Comparison of ENCODE assay signal across 8 cellular contexts in the genomic region with DNA sequence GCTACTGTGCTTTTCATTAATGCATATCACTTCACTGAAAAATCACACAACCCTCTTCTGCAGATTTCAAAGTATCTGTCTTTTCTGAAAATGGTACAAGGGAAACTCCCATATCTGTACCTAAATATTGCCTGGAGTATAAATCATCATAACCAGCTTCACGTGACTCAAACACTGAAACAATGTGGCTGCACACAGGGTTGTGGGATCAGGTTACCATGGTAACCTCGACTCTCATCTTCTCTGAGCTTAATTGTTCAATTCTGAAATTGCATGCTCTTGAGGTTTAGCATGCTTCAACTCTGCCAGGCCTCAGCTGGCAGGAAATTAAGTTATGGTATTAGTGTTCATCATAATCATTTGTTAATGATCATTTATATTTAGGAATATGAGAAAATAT.
A peak's percentile ranks its signal among the peaks of the same experiment; 100 is the strongest.
DNase-seq lines count a peak whose midpoint lies in the region; ATAC-seq and TF ChIP-seq lines count a peak whose summit lies in the region.

No MANE protein-coding gene starts in this region.

- peak; percentile 30 to 78 (median 60) for DNase-seq in CD4-positive, CD25-positive, alpha-beta regulatory T cell
- DNase-seq in activated T-helper 2 cell treated with anti-CD3 and anti-CD28 coated beads, Interferon-gamma antibody, Interleukin-2, Interleukin-4, amounts not matched to agents 10 μg/mL and 5 μg/mL and 100 μg/mL, durations not matched to agents 14 hours and 24 hours and 36 hours (ENCODE audit: low spot score), result peak; percentile 39
- DNase-seq in brain microvascular endothelial cell (no peak), nephron progenitor cell (no peak), cardiac septum (ENCODE audit: low spot score) (no peak)

- H3K9me3 ChIP-seq in CD4-positive, CD25-positive, alpha-beta regulatory T cell (ENCODE audit: control insufficient read depth in 2 of 2, low read length in 2 of 2), result no peaks in the 10 kb centered on the region

- H3K4me3 Mint-ChIP-seq in CD4-positive, CD25-positive, alpha-beta regulatory T cell, result peak overlapping the region in 1 of 4 donors; percentile 6
- H3K4me3 Mint-ChIP-seq in activated T-helper 2 cell treated with anti-CD3 and anti-CD28 coated beads, Interferon-gamma antibody, Interleukin-2, Interleukin-4, amounts not matched to agents 10 μg/mL and 5 μg/mL and 100 μg/mL, durations not matched to agents 14 hours and 24 hours and 36 hours (ENCODE audit: low read depth), result no peak overlapping the region
- H3K4me3 Mint-ChIP-seq in stimulated activated memory B cell treated with anti-CD40 and anti-IgM and Interleukin-4, amounts not matched to agents 10 μg/mL and 1 μg/mL and 100 μg/mL, for 72 hours, result no peak overlapping the region
- H3K4me3 Mint-ChIP-seq in nephron progenitor cell, result no peak overlapping the region

- TF ChIP-seq CTCF in brain microvascular endothelial cell (IDR thresholded peaks at IDR 0.05; ENCODE audit: low read depth, low read length, missing control alignments), result no peak
- TF ChIP-seq CTCF in nephron progenitor cell (IDR thresholded peaks at IDR 0.05), result no peak

- H3K27me3 Mint-ChIP-seq in CD4-positive, CD25-positive, alpha-beta regulatory T cell, result no peaks in the 10 kb centered on the region
- no peaks in the 10 kb centered on the region for H3K27me3 Mint-ChIP-seq in activated T-helper 2 cell treated with anti-CD3 and anti-CD28 coated beads, Interferon-gamma antibody, Interleukin-2, Interleukin-4, amounts not matched to agents 10 μg/mL and 5 μg/mL and 100 μg/mL, durations not matched to agents 14 hours and 24 hours and 36 hours (ENCODE audit: low read depth)
- no peaks in the 10 kb centered on the region for H3K27me3 Mint-ChIP-seq in stimulated activated memory B cell treated with anti-CD40 and anti-IgM and Interleukin-4, amounts not matched to agents 10 μg/mL and 1 μg/mL and 100 μg/mL, for 72 hours
- no peaks in the 10 kb centered on the region for H3K27me3 Mint-ChIP-seq in nephron progenitor cell (ENCODE audit: low read depth, poor library complexity)

- in situ Hi-C loops in brain microvascular endothelial cell (cut with HindIII; ENCODE audit: low pct_ligation_motif_present, low sequenced_read_pairs), result no loop called here

- peak overlapping the region; percentile 47 to 57 (median 50) for H3K27ac Mint-ChIP-seq in CD4-positive, CD25-positive, alpha-beta regulatory T cell
- no peak overlapping the region for H3K27ac Mint-ChIP-seq in activated T-helper 2 cell treated with anti-CD3 and anti-CD28 coated beads, Interferon-gamma antibody, Interleukin-2, Interleukin-4, amounts not matched to agents 10 μg/mL and 5 μg/mL and 100 μg/mL, durations not matched to agents 14 hours and 24 hours and 36 hours
- H3K27ac Mint-ChIP-seq in stimulated activated memory B cell treated with anti-CD40 and anti-IgM and Interleukin-4, amounts not matched to agents 10 μg/mL and 1 μg/mL and 100 μg/mL, for 72 hours, result no peak overlapping the region
- no peak overlapping the region for H3K27ac Mint-ChIP-seq in nephron progenitor cell

- H3K4me1 ChIP-seq in CD4-positive, CD25-positive, alpha-beta regulatory T cell (ENCODE audit: control insufficient read depth, insufficient read depth, low read length, poor library complexity, severe bottlenecking), result peaks cover 16% of the 10 kb centered on the region

- H3K4me1 Mint-ChIP-seq in CD4-positive, CD25-positive, alpha-beta regulatory T cell, result peaks cover 13 to 28% (median 22%) of the 10 kb centered on the region in 4 donors
- peaks cover 24% of the 10 kb centered on the region for H3K4me1 Mint-ChIP-seq in activated T-helper 2 cell treated with anti-CD3 and anti-CD28 coated beads, Interferon-gamma antibody, Interleukin-2, Interleukin-4, amounts not matched to agents 10 μg/mL and 5 μg/mL and 100 μg/mL, durations not matched to agents 14 hours and 24 hours and 36 hours (ENCODE audit: low read depth)
- H3K4me1 Mint-ChIP-seq in stimulated activated memory B cell treated with anti-CD40 and anti-IgM and Interleukin-4, amounts not matched to agents 10 μg/mL and 1 μg/mL and 100 μg/mL, for 72 hours, result peaks cover 4% of the 10 kb centered on the region
- H3K4me1 Mint-ChIP-seq in nephron progenitor cell, result peaks cover 10% of the 10 kb centered on the region

- intact Hi-C loops in activated T-helper 2 cell treated with anti-CD3 and anti-CD28 coated beads, Interferon-gamma antibody, Interleukin-2, Interleukin-4, amounts not matched to agents 10 μg/mL and 5 μg/mL and 100 μg/mL, durations not matched to agents 14 hours and 24 hours and 36 hours (cut with micrococcal nuclease), result loop anchor here (2.0 kb wide), 1 partner anchor 79 kb away; no protein-coding TSS in a partner anchor
- intact Hi-C loops in cardiac septum (cut with DNase I), result no loop called here

- H3K27ac ChIP-seq in CD4-positive, CD25-positive, alpha-beta regulatory T cell (ENCODE audit: insufficient read depth, low read length, poor library complexity, severe bottlenecking), result peak overlapping the region; percentile 52
- H3K27ac ChIP-seq in brain microvascular endothelial cell, result no peak overlapping the region

- no peaks in the 10 kb centered on the region for H3K36me3 ChIP-seq in CD4-positive, CD25-positive, alpha-beta regulatory T cell (ENCODE audit: control insufficient read depth, insufficient read depth, low read length)
- H3K36me3 ChIP-seq in brain microvascular endothelial cell (replicated peaks), result no peaks in the 10 kb centered on the region

- no peaks in the 10 kb centered on the region for H3K27me3 ChIP-seq in CD4-positive, CD25-positive, alpha-beta regulatory T cell (ENCODE audit: control insufficient read depth, insufficient read depth, low read length)
- H3K27me3 ChIP-seq in brain microvascular endothelial cell (replicated peaks), result no peaks in the 10 kb centered on the region

- no peak overlapping the region for H3K4me3 ChIP-seq in CD4-positive, CD25-positive, alpha-beta regulatory T cell (ENCODE audit: low read depth, low read length)
- H3K4me3 ChIP-seq in brain microvascular endothelial cell (ENCODE audit: low read depth, low read length), result no peak overlapping the region

- H3K36me3 Mint-ChIP-seq in CD4-positive, CD25-positive, alpha-beta regulatory T cell, result no peaks in the 10 kb centered on the region
- H3K36me3 Mint-ChIP-seq in activated T-helper 2 cell treated with anti-CD3 and anti-CD28 coated beads, Interferon-gamma antibody, Interleukin-2, Interleukin-4, amounts not matched to agents 10 μg/mL and 5 μg/mL and 100 μg/mL, durations not matched to agents 14 hours and 24 hours and 36 hours (ENCODE audit: low read depth), result no peaks in the 10 kb centered on the region
- no peaks in the 10 kb centered on the region for H3K36me3 Mint-ChIP-seq in stimulated activated memory B cell treated with anti-CD40 and anti-IgM and Interleukin-4, amounts not matched to agents 10 μg/mL and 1 μg/mL and 100 μg/mL, for 72 hours
- no peaks in the 10 kb centered on the region for H3K36me3 Mint-ChIP-seq in nephron progenitor cell (ENCODE audit: low read depth)

- H3K9me3 Mint-ChIP-seq in CD4-positive, CD25-positive, alpha-beta regulatory T cell, result peaks cover 0 to 5% (median 0%) of the 10 kb centered on the region in 7 donors
- H3K9me3 Mint-ChIP-seq in activated T-helper 2 cell treated with anti-CD3 and anti-CD28 coated beads, Interferon-gamma antibody, Interleukin-2, Interleukin-4, amounts not matched to agents 10 μg/mL and 5 μg/mL and 100 μg/mL, durations not matched to agents 14 hours and 24 hours and 36 hours, result no peaks in the 10 kb centered on the region
- H3K9me3 Mint-ChIP-seq in stimulated activated memory B cell treated with anti-CD40 and anti-IgM and Interleukin-4, amounts not matched to agents 10 μg/mL and 1 μg/mL and 100 μg/mL, for 72 hours, result no peaks in the 10 kb centered on the region
- H3K9me3 Mint-ChIP-seq in nephron progenitor cell, result no peaks in the 10 kb centered on the region

- peak; percentile 40 to 63 for ATAC-seq in CD4-positive, CD25-positive, alpha-beta regulatory T cell (ENCODE audit: low read depth in 2 of 2)
- ATAC-seq in GM19043 (IDR thresholded peaks at IDR 0.05; ENCODE audit: low read depth, unreplicated experiment), result peak; percentile 57
- ATAC-seq in HG03571 (IDR thresholded peaks at IDR 0.05; ENCODE audit: unreplicated experiment), result peak; percentile 66
- ATAC-seq in stimulated activated memory B cell treated with anti-CD40 and anti-IgM and Interleukin-4, amounts not matched to agents 10 μg/mL and 1 μg/mL and 100 μg/mL, for 72 hours, result peak; percentile 53

Comparison
In these comparisons a context has a peak if more than half of its experiments do, and no peak if none do; other contexts are left out.
1. DNase-seq: peak in CD4-positive, CD25-positive, alpha-beta regulatory T cell (3 of 3) and activated T-helper 2 cell treated with anti-CD3 and anti-CD28 coated beads, Interferon-gamma antibody, Interleukin-2, Interleukin-4, amounts not matched to agents 10 μg/mL and 5 μg/mL and 100 μg/mL, durations not matched to agents 14 hours and 24 hours and 36 hours (single experiment); none in brain microvascular endothelial cell (single experiment), nephron progenitor cell (single experiment) and cardiac septum (single experiment).
2. H3K27ac Mint-ChIP-seq: peak in CD4-positive, CD25-positive, alpha-beta regulatory T cell (3 of 3); none in activated T-helper 2 cell treated with anti-CD3 and anti-CD28 coated beads, Interferon-gamma antibody, Interleukin-2, Interleukin-4, amounts not matched to agents 10 μg/mL and 5 μg/mL and 100 μg/mL, durations not matched to agents 14 hours and 24 hours and 36 hours (single experiment), stimulated activated memory B cell treated with anti-CD40 and anti-IgM and Interleukin-4, amounts not matched to agents 10 μg/mL and 1 μg/mL and 100 μg/mL, for 72 hours (single experiment) and nephron progenitor cell (single experiment).
3. Peak in every context shown above with its lines, with median percentiles within 50 percentile points of each other: ATAC-seq.